Comparison of ENCODE assay signal across 28 cellular contexts in the genomic region with DNA sequence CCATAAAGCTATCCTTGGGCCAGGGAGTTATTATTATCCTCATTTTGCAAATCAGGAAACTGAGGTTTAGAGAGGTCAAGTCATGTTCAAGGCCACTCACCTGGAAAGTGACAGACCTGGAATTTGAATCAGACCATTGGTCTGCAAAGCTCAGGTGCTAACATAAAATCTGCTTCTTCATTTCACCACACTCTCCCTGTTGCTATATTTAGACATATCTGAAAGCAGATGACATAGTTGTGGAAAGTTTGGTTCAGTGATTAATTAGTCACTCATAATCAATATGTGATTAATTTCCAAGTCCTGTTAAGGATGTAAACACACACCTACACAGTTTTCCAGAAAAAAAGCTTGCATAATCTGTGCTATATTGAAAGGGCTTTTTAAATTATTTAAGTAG. TPM values are rescaled to one million over a fixed set of nuclear protein-coding genes. Genes with fewer than 3 reads are reported as not detected.
DNase-seq lines count a peak whose midpoint lies in the region; ATAC-seq and TF ChIP-seq lines count a peak whose summit lies in the region.
"Had no signal": no experiment of that assay in that cellular context is flagged by ENCODE, and none has a peak within 500 bp of the region (broad histone marks: within the 10 kb centered on the region; RNA-seq: fewer than 3 reads in every experiment).

No MANE protein-coding gene starts in this region.

- no peak for TF ChIP-seq CTCF in A673 (conservative IDR thresholded peaks at IDR 0.05; ENCODE audit: low read depth, low read length)

- H3K4me3 ChIP-seq in A673 (ENCODE audit: low read depth, low read length, poor library complexity, severe bottlenecking) = no peak overlapping the region
- H3K4me3 ChIP-seq: heart left ventricle, neural progenitor cell, sigmoid colon, tibial nerve had no signal

- no peak overlapping the region for H3K27ac ChIP-seq in A673 (ENCODE audit: low read depth, low read length, poor library complexity, severe bottlenecking)
- H3K27ac ChIP-seq: C4-2B, epithelial cell of prostate, heart left ventricle, neural progenitor cell, sigmoid colon, tibial nerve had no signal

- no peaks in the 10 kb centered on the region for H3K9me3 ChIP-seq in A673 (ENCODE audit: low read depth, low read length, poor library complexity, severe bottlenecking)
- H3K9me3 ChIP-seq: heart left ventricle, sigmoid colon, SK-N-SH, tibial nerve had no signal

- no peaks in the 10 kb centered on the region for H3K36me3 ChIP-seq in A673 (ENCODE audit: insufficient read depth, low read length, poor library complexity, severe bottlenecking)
- H3K36me3 ChIP-seq: heart left ventricle, neural progenitor cell, sigmoid colon, tibial nerve had no signal

- POLR2A ChIA-PET in A673 (lab: Charles Lee; ENCODE audit: low non-redundant PET) = no interaction called here

- intact Hi-C loops in A673 (cut with micrococcal nuclease; ENCODE audit: unreplicated experiment) = loop anchor here (10.0 kb wide), 1 partner anchor 1003 kb away; no protein-coding TSS in a partner anchor

- H3K27me3 ChIP-seq in A673 (replicated peaks; ENCODE audit: insufficient read depth, low read depth, low read length, poor library complexity) = no peaks in the 10 kb centered on the region
- H3K27me3 ChIP-seq: neural progenitor cell, sigmoid colon, tibial nerve had no signal

- no peaks in the 10 kb centered on the region for H3K4me1 ChIP-seq in A673 (ENCODE audit: insufficient read depth, low read length, poor library complexity, severe bottlenecking)
- H3K4me1 ChIP-seq: heart left ventricle, neural progenitor cell, sigmoid colon, tibial nerve had no signal

- ATAC-seq in GM18873 (IDR thresholded peaks at IDR 0.05; ENCODE audit: low FRiP score, unreplicated experiment) = peak; percentile 43
- peak; percentile 67 for ATAC-seq in GM21423 (IDR thresholded peaks at IDR 0.05; ENCODE audit: unreplicated experiment)
- peak; percentile 54 for ATAC-seq in HG03095 (IDR thresholded peaks at IDR 0.05; ENCODE audit: unreplicated experiment)
- ATAC-seq in HG03521 (IDR thresholded peaks at IDR 0.05; ENCODE audit: unreplicated experiment) = peak; percentile 40
- ATAC-seq: heart left ventricle; stimulated activated naive CD8-positive, alpha-beta T cell treated with anti-CD3 and anti-CD28 coated beads, Interleukin-15, amount 100 ng/mL, for 72 hours; T-helper 17 cell had no signal

- DNase-seq in stimulated activated CD8-positive, alpha-beta memory T cell treated with anti-CD3 and anti-CD28 coated beads, Interleukin-4, amount 100 ng/mL, for 48 hours = no peak
- DNase-seq in NCI-H2227 (lab: John Stamatoyannopoulos, UW; ENCODE audit: unreplicated experiment) (no peak), A172 (ENCODE audit: low spot score) (no peak), A673 (ENCODE audit: low spot score) (no peak)
- DNase-seq: activated CD4-positive, alpha-beta T cell treated with anti-CD3 and anti-CD28 coated beads for 4 hours; activated gamma-delta T cell treated with Interleukin-2 at 50 U/mL for 16 hours; activated T-cell treated with anti-CD3 and anti-CD28 coated beads, Interleukin-2, amount 50 U/mL, for 24 hours; cerebellar nuclear complex; heart left ventricle; kidney glomerular epithelial cell; NCI-H1105 treated with DMSO at 0.1 percent for 48 hours; NCI-H2029 treated with DMSO at 0.1 percent for 48 hours; NCI-H226; sigmoid colon; SK-N-SH; stimulated activated naive CD8-positive, alpha-beta T cell treated with anti-CD3 and anti-CD28 coated beads, Interleukin-15, amount 100 ng/mL, for 72 hours; T-helper 17 cell had no signal

- CTCF ChIA-PET in A673 (lab: Charles Lee) = no interaction called here

- no TSS peak for BruUV-seq in A673 (replicated peaks; lab: Mats Ljungman, UMichigan)

RNA-seq across cellular contexts. Expression of a gene that starts 57.4 kb away (rescaled TPM):
- total RNA-seq in A172 (2014; rRNA removed; shearing (Covaris generic)) = not detected in 2 replicates
- total RNA-seq in A673 (2021) = not detected in 2 replicates
- total RNA-seq: activated CD8-positive, alpha-beta memory T cell treated with anti-CD3 and anti-CD28 coated beads for 36 hours; H4; heart left ventricle; posterior vena cava; sigmoid colon; T-helper 17 cell; tibial nerve had no signal
